In genomic region chr1:12014141-12014981, GRCh38 we compare ENCODE assay signal across 11 cellular contexts. TPM values are rescaled to one million over a fixed set of nuclear protein-coding genes. Genes with fewer than 3 reads are reported as not detected.
DNase-seq lines count a peak whose midpoint lies in the region; ATAC-seq and TF ChIP-seq lines count a peak whose summit lies in the region.
"Had no signal": no experiment of that assay in that cellular context is flagged by ENCODE, and none has a peak within 500 bp of the region (broad histone marks: within the 10 kb centered on the region; RNA-seq: fewer than 3 reads in every experiment).

No MANE protein-coding gene starts in this region.

- H3K4me3 Mint-ChIP-seq in activated CD8-positive, alpha-beta memory T cell treated with anti-CD3 and anti-CD28 coated beads, Interleukin-2, amount 10 ng/mL, durations not matched to agents 7 days and 5 days, result no peak overlapping the region
- peak overlapping the region; percentile 37 for H3K4me3 Mint-ChIP-seq in T-helper 1 cell treated with Interleukin-12 subunit alpha and Interleukin-12 subunit beta and Interleukin-4 antibody, amounts not matched to agents 30 μg/mL and 1 μg/mL, for 36 hours
- no peak overlapping the region for H3K4me3 Mint-ChIP-seq in stimulated activated naive B cell treated with anti-CD40 and anti-IgM and Interleukin-4, amounts not matched to agents 10 μg/mL and 1 μg/mL and 100 μg/mL, for 72 hours
- H3K4me3 Mint-ChIP-seq: stimulated activated naive CD8-positive, alpha-beta T cell treated with anti-CD3 and anti-CD28 coated beads, Interleukin-15, Interleukin-2, amounts not matched to agents 100 ng/mL and 50 ng/mL, for 24 hours had no signal

- H3K9me3 Mint-ChIP-seq in activated CD8-positive, alpha-beta memory T cell treated with anti-CD3 and anti-CD28 coated beads, Interleukin-2, amount 10 ng/mL, durations not matched to agents 7 days and 5 days (ENCODE audit: low read depth), result no peaks in the 10 kb centered on the region
- no peaks in the 10 kb centered on the region for H3K9me3 Mint-ChIP-seq in T-helper 1 cell treated with Interleukin-12 subunit alpha and Interleukin-12 subunit beta and Interleukin-4 antibody, amounts not matched to agents 30 μg/mL and 1 μg/mL, for 36 hours
- no peaks in the 10 kb centered on the region for H3K9me3 Mint-ChIP-seq in stimulated activated naive B cell treated with anti-CD40 and anti-IgM and Interleukin-4, amounts not matched to agents 10 μg/mL and 1 μg/mL and 100 μg/mL, for 72 hours
- H3K9me3 Mint-ChIP-seq: stimulated activated naive CD8-positive, alpha-beta T cell treated with anti-CD3 and anti-CD28 coated beads, Interleukin-15, Interleukin-2, amounts not matched to agents 100 ng/mL and 50 ng/mL, for 24 hours had no signal

- ATAC-seq in activated CD8-positive, alpha-beta memory T cell treated with anti-CD3 and anti-CD28 coated beads, Interleukin-2, amount 10 ng/mL, durations not matched to agents 7 days and 5 days, result no peak
- peak; percentile 66 for ATAC-seq in foreskin keratinocyte
- no peak for ATAC-seq in stimulated activated naive B cell treated with anti-CD40 and anti-IgM and Interleukin-4, amounts not matched to agents 10 μg/mL and 1 μg/mL and 100 μg/mL, for 72 hours (replicated peaks)
- ATAC-seq in GM18520 (IDR thresholded peaks at IDR 0.05; ENCODE audit: unreplicated experiment), result no peak

- CTCF ChIA-PET in activated CD8-positive, alpha-beta memory T cell treated with anti-CD3 and anti-CD28 coated beads, Interleukin-2, amount 10 ng/mL, durations not matched to agents 7 days and 5 days (lab: Charles Lee), result interaction anchor here (1.3 to 1.5 kb wide), 2 partner anchors 14 to 52 kb away, joined by 3 to 5 read pairs; no protein-coding TSS in a partner anchor

- no peaks in the 10 kb centered on the region for H3K27me3 Mint-ChIP-seq in activated CD8-positive, alpha-beta memory T cell treated with anti-CD3 and anti-CD28 coated beads, Interleukin-2, amount 10 ng/mL, durations not matched to agents 7 days and 5 days
- H3K27me3 Mint-ChIP-seq in T-helper 1 cell treated with Interleukin-12 subunit alpha and Interleukin-12 subunit beta and Interleukin-4 antibody, amounts not matched to agents 30 μg/mL and 1 μg/mL, for 36 hours (ENCODE audit: low read depth), result no peaks in the 10 kb centered on the region
- no peaks in the 10 kb centered on the region for H3K27me3 Mint-ChIP-seq in stimulated activated naive B cell treated with anti-CD40 and anti-IgM and Interleukin-4, amounts not matched to agents 10 μg/mL and 1 μg/mL and 100 μg/mL, for 72 hours
- H3K27me3 Mint-ChIP-seq: stimulated activated naive CD8-positive, alpha-beta T cell treated with anti-CD3 and anti-CD28 coated beads, Interleukin-15, Interleukin-2, amounts not matched to agents 100 ng/mL and 50 ng/mL, for 24 hours had no signal

- peak overlapping the region; percentile 71 for H3K27ac Mint-ChIP-seq in activated CD8-positive, alpha-beta memory T cell treated with anti-CD3 and anti-CD28 coated beads, Interleukin-2, amount 10 ng/mL, durations not matched to agents 7 days and 5 days
- peak overlapping the region; percentile 85 for H3K27ac Mint-ChIP-seq in T-helper 1 cell treated with Interleukin-12 subunit alpha and Interleukin-12 subunit beta and Interleukin-4 antibody, amounts not matched to agents 30 μg/mL and 1 μg/mL, for 36 hours
- peak overlapping the region; percentile 52 for H3K27ac Mint-ChIP-seq in stimulated activated naive B cell treated with anti-CD40 and anti-IgM and Interleukin-4, amounts not matched to agents 10 μg/mL and 1 μg/mL and 100 μg/mL, for 72 hours
- H3K27ac Mint-ChIP-seq: stimulated activated naive CD8-positive, alpha-beta T cell treated with anti-CD3 and anti-CD28 coated beads, Interleukin-15, Interleukin-2, amounts not matched to agents 100 ng/mL and 50 ng/mL, for 24 hours had no signal

- peak; percentile 62 for TF ChIP-seq CTCF in foreskin keratinocyte (conservative IDR thresholded peaks at IDR 0.05)

- peak overlapping the region; percentile 71 for H3K27ac ChIP-seq in foreskin keratinocyte

- peaks cover 12% of the 10 kb centered on the region for H3K36me3 Mint-ChIP-seq in activated CD8-positive, alpha-beta memory T cell treated with anti-CD3 and anti-CD28 coated beads, Interleukin-2, amount 10 ng/mL, durations not matched to agents 7 days and 5 days
- peaks cover 37% of the 10 kb centered on the region for H3K36me3 Mint-ChIP-seq in T-helper 1 cell treated with Interleukin-12 subunit alpha and Interleukin-12 subunit beta and Interleukin-4 antibody, amounts not matched to agents 30 μg/mL and 1 μg/mL, for 36 hours (ENCODE audit: low read depth)
- peaks cover 18 to 38% of the 10 kb centered on the region in 2 donors for H3K36me3 Mint-ChIP-seq in stimulated activated naive B cell treated with anti-CD40 and anti-IgM and Interleukin-4, amounts not matched to agents 10 μg/mL and 1 μg/mL and 100 μg/mL, for 72 hours

- peaks cover 12% of the 10 kb centered on the region for H3K4me1 ChIP-seq in foreskin keratinocyte

- H3K4me1 Mint-ChIP-seq in activated CD8-positive, alpha-beta memory T cell treated with anti-CD3 and anti-CD28 coated beads, Interleukin-2, amount 10 ng/mL, durations not matched to agents 7 days and 5 days, result peaks cover 37% of the 10 kb centered on the region
- peaks cover 38% of the 10 kb centered on the region for H3K4me1 Mint-ChIP-seq in T-helper 1 cell treated with Interleukin-12 subunit alpha and Interleukin-12 subunit beta and Interleukin-4 antibody, amounts not matched to agents 30 μg/mL and 1 μg/mL, for 36 hours (ENCODE audit: low read depth)
- peaks cover 9 to 10% of the 10 kb centered on the region in 2 donors for H3K4me1 Mint-ChIP-seq in stimulated activated naive B cell treated with anti-CD40 and anti-IgM and Interleukin-4, amounts not matched to agents 10 μg/mL and 1 μg/mL and 100 μg/mL, for 72 hours

- no peaks in the 10 kb centered on the region for H3K27me3 ChIP-seq in foreskin keratinocyte

- DNase-seq in activated CD8-positive, alpha-beta memory T cell treated with anti-CD3 and anti-CD28 coated beads, Interleukin-2, amount 10 ng/mL, durations not matched to agents 7 days and 5 days, result no peak
- no peak for DNase-seq in activated CD8-positive, alpha-beta memory T cell treated with anti-CD3 and anti-CD28 coated beads for 24 hours
- DNase-seq in foreskin keratinocyte (peak; percentile 84 to 93), NCI-H2029 treated with DMSO at 0.1 percent for 48 hours (lab: John Stamatoyannopoulos, UW) (no peak), middle frontal gyrus (ENCODE audit: extremely low spot score, low spot score) (no peak)
- no peak for DNase-seq in stimulated activated naive B cell treated with anti-CD40 and anti-IgM and Interleukin-4, amounts not matched to agents 10 μg/mL and 1 μg/mL and 100 μg/mL, for 72 hours
- DNase-seq: COR-L47 had no signal

RNA-seq across cellular contexts. Expression of gene MIIP, which starts 4.9 kb away (rescaled TPM):
- total RNA-seq in activated CD8-positive, alpha-beta memory T cell treated with anti-CD3 and anti-CD28 coated beads, Interleukin-2, amount 10 ng/mL, durations not matched to agents 7 days and 5 days, result 10 to 100 TPM; 41.4 to 59.3 TPM
- 30.7 and 31.2 TPM in 2 replicates for total RNA-seq in foreskin keratinocyte
- polyA plus RNA-seq in foreskin keratinocyte, result 37.3 and 41.1 TPM in 2 replicates

RNA-seq across cellular contexts. Expression of gene MFN2, which starts 34.1 kb away (rescaled TPM):
- 10 to 100 TPM; 57.7 to 67.5 TPM for total RNA-seq in activated CD8-positive, alpha-beta memory T cell treated with anti-CD3 and anti-CD28 coated beads, Interleukin-2, amount 10 ng/mL, durations not matched to agents 7 days and 5 days
- 110 and 118 TPM in 2 replicates for total RNA-seq in foreskin keratinocyte
- 43.1 and 51.5 TPM in 2 replicates for polyA plus RNA-seq in foreskin keratinocyte

RNA-seq across cellular contexts. Expression of gene TNFRSF8, which starts 48.7 kb away (rescaled TPM):
- 10 to 100 TPM in 1 of 2 experiments, 1 to 10 TPM in 1; 3.8 to 14.8 TPM for total RNA-seq in activated CD8-positive, alpha-beta memory T cell treated with anti-CD3 and anti-CD28 coated beads, Interleukin-2, amount 10 ng/mL, durations not matched to agents 7 days and 5 days
- total RNA-seq in foreskin keratinocyte, result 0.07 TPM in 2 replicates
- 0.07 and 0.10 TPM in 2 replicates for polyA plus RNA-seq in foreskin keratinocyte
- total RNA-seq: lung microvascular endothelial cell had no signal

Comparison
In these comparisons a context has a peak if more than half of its experiments do, and no peak if none do; other contexts are left out.
1. DNase-seq: peak in foreskin keratinocyte (2 of 2); none in activated CD8-positive, alpha-beta memory T cell treated with anti-CD3 and anti-CD28 coated beads, Interleukin-2, amount 10 ng/mL, durations not matched to agents 7 days and 5 days (single experiment), activated CD8-positive, alpha-beta memory T cell treated with anti-CD3 and anti-CD28 coated beads for 24 hours (single experiment), stimulated activated naive B cell treated with anti-CD40 and anti-IgM and Interleukin-4, amounts not matched to agents 10 μg/mL and 1 μg/mL and 100 μg/mL, for 72 hours (single experiment), NCI-H2029 treated with DMSO at 0.1 percent for 48 hours (single experiment) and middle frontal gyrus (single experiment).
2. Peak in every context shown above with its lines, with median percentiles within 50 percentile points of each other: H3K27ac Mint-ChIP-seq.